In the genomic region with DNA sequence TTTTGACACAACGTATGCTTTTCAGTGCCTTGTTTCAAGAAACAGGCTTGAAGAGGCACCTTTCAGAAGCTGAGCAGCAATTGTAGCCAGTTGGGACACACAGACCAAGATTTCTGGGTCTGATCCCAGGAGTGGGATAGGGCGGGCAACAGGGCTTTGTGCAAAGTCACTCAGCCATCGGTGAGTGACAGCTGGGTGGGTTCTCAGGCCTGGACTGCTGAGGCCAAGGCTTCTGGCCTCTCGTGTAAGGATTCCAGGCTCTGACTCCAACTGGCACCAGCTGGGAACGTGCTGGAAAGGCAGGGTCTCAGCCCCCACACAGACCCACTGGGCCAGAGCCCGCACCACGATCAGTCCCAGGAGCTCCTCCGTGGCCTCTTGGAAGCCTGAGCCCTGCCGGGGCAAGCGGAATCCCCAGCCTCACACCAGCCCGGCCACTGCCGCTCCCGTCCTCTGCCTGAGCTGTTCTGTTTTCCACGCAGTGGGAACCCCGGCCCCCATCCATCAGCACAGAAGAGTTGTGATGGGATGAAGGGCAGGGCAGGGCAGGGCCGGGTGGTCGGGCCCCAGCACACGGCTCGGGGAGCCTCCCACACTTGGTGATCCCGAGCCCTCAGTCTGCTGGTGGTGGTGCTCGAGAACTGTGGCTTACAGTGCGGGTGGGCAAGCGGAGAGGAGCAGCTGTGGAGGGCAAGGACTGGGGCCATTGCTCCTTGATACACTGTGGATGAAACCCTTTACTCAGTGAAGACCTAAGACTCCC, we compare ENCODE assay signal across 17 cellular contexts. TPM values are rescaled to one million over a fixed set of nuclear protein-coding genes. Genes with fewer than 3 reads are reported as not detected.
DNase-seq lines count a peak whose midpoint lies in the region; ATAC-seq and TF ChIP-seq lines count a peak whose summit lies in the region.
"Had no signal": no experiment of that assay in that cellular context is flagged by ENCODE, and none has a peak within 500 bp of the region (broad histone marks: within the 10 kb centered on the region; RNA-seq: fewer than 3 reads in every experiment).

No MANE protein-coding gene starts in this region.

- TF ChIP-seq POLR2A in vagina (IDR thresholded peaks at IDR 0.05) = no peak

- H3K27ac Mint-ChIP-seq in activated naive CD4-positive, alpha-beta T cell treated with anti-CD3 and anti-CD28 coated beads, Interleukin-2, amount 10 ng/mL, durations not matched to agents 7 days and 5 days = no peak overlapping the region
- H3K27ac Mint-ChIP-seq: activated T-helper 1 cell treated with anti-CD3 and anti-CD28 coated beads, Interleukin-12 subunit alpha, Interleukin-12 subunit beta, Interleukin-2, Interleukin-4 antibody, amounts not matched to agents 30 ng/mL and 10 ng/mL and 1 ng/mL, durations not matched to agents 14 hours and 24 hours and 36 hours had no signal

- no peak for TF ChIP-seq CTCF in vagina (IDR thresholded peaks at IDR 0.05)
- TF ChIP-seq CTCF in foreskin fibroblast (IDR thresholded peaks at IDR 0.05; ENCODE audit: low read depth, low read length) = no peak

- peaks cover 38% of the 10 kb centered on the region for H3K4me1 ChIP-seq in vagina

- peak; percentile 11 for DNase-seq in activated naive CD4-positive, alpha-beta T cell treated with anti-CD3 and anti-CD28 coated beads, Interleukin-2, amount 10 ng/mL, durations not matched to agents 7 days and 5 days
- no peak for DNase-seq in activated naive CD4-positive, alpha-beta T cell treated with Interleukin-2 at 50 U/mL for 16 hours
- DNase-seq in left ventricle myocardium superior (peak; percentile 68), posterior cingulate gyrus (peak in 6 of 10 donors; percentile 1 to 84 (median 39)), vagina (ENCODE audit: extremely low spot score in 2 of 2) (no peak), T1000 (lab: John Stamatoyannopoulos, UW) (no peak), foreskin fibroblast (no peak)
- DNase-seq: ACHN; activated CD4-positive, CD25-positive, alpha-beta regulatory T cell; KBM-7; mesenchymal stem cell; NCI-H2081 treated with DMSO at 0.1 percent for 48 hours; SK-N-SH; trophoblast cell had no signal

- H3K4me3 Mint-ChIP-seq in activated naive CD4-positive, alpha-beta T cell treated with anti-CD3 and anti-CD28 coated beads, Interleukin-2, amount 10 ng/mL, durations not matched to agents 7 days and 5 days = no peak overlapping the region
- H3K4me3 Mint-ChIP-seq: activated T-helper 1 cell treated with anti-CD3 and anti-CD28 coated beads, Interleukin-12 subunit alpha, Interleukin-12 subunit beta, Interleukin-2, Interleukin-4 antibody, amounts not matched to agents 30 ng/mL and 10 ng/mL and 1 ng/mL, durations not matched to agents 14 hours and 24 hours and 36 hours had no signal

- no peak overlapping the region for H3K4me3 ChIP-seq in vagina
- H3K4me3 ChIP-seq in foreskin fibroblast (ENCODE audit: low read depth in 1 of 2, low read length in 2 of 2) = no peak overlapping the region
- H3K4me3 ChIP-seq: skin epidermis had no signal

- no peaks in the 10 kb centered on the region for H3K27me3 Mint-ChIP-seq in activated naive CD4-positive, alpha-beta T cell treated with anti-CD3 and anti-CD28 coated beads, Interleukin-2, amount 10 ng/mL, durations not matched to agents 7 days and 5 days

- no peaks in the 10 kb centered on the region for H3K27me3 ChIP-seq in vagina

- peak overlapping the region; percentile 68 for H3K27ac ChIP-seq in vagina

- peaks cover 17% of the 10 kb centered on the region for H3K9me3 Mint-ChIP-seq in activated naive CD4-positive, alpha-beta T cell treated with anti-CD3 and anti-CD28 coated beads, Interleukin-2, amount 10 ng/mL, durations not matched to agents 7 days and 5 days

- ATAC-seq in left ventricle myocardium superior (peak; percentile 62), GM21723 (IDR thresholded peaks at IDR 0.05; ENCODE audit: unreplicated experiment) (no peak)

- peaks cover 18% of the 10 kb centered on the region for H3K4me1 Mint-ChIP-seq in activated naive CD4-positive, alpha-beta T cell treated with anti-CD3 and anti-CD28 coated beads, Interleukin-2, amount 10 ng/mL, durations not matched to agents 7 days and 5 days

- intact Hi-C loops in left ventricle myocardium superior (cut with micrococcal nuclease) (no loop called here), posterior cingulate gyrus (cut with DNase I) (no loop called here), vagina (cut with DNase I) (no loop called here)

- no peaks in the 10 kb centered on the region for H3K36me3 ChIP-seq in vagina

- peaks cover 1% of the 10 kb centered on the region for H3K36me3 Mint-ChIP-seq in activated naive CD4-positive, alpha-beta T cell treated with anti-CD3 and anti-CD28 coated beads, Interleukin-2, amount 10 ng/mL, durations not matched to agents 7 days and 5 days

- H3K9me3 ChIP-seq in vagina = no peaks in the 10 kb centered on the region
- H3K9me3 ChIP-seq: SK-N-SH had no signal

- CTCF ChIA-PET in activated naive CD4-positive, alpha-beta T cell treated with anti-CD3 and anti-CD28 coated beads, Interleukin-2, amount 10 ng/mL, durations not matched to agents 7 days and 5 days (lab: Charles Lee) = no interaction called here

RNA-seq across cellular contexts. Expression of a gene that starts 46.8 kb away (rescaled TPM):
- total RNA-seq in left ventricle myocardium superior (21.3 TPM), vagina (11.3 TPM)

Comparison
In these comparisons a context has a peak if more than half of its experiments do, and no peak if none do; other contexts are left out.
1. DNase-seq: peak in activated naive CD4-positive, alpha-beta T cell treated with anti-CD3 and anti-CD28 coated beads, Interleukin-2, amount 10 ng/mL, durations not matched to agents 7 days and 5 days (single experiment), left ventricle myocardium superior (single experiment) and posterior cingulate gyrus (6 of 10); none in activated naive CD4-positive, alpha-beta T cell treated with Interleukin-2 at 50 U/mL for 16 hours (single experiment), vagina (0 of 2), T1000 (single experiment) and foreskin fibroblast (0 of 2).